In the genomic region with DNA sequence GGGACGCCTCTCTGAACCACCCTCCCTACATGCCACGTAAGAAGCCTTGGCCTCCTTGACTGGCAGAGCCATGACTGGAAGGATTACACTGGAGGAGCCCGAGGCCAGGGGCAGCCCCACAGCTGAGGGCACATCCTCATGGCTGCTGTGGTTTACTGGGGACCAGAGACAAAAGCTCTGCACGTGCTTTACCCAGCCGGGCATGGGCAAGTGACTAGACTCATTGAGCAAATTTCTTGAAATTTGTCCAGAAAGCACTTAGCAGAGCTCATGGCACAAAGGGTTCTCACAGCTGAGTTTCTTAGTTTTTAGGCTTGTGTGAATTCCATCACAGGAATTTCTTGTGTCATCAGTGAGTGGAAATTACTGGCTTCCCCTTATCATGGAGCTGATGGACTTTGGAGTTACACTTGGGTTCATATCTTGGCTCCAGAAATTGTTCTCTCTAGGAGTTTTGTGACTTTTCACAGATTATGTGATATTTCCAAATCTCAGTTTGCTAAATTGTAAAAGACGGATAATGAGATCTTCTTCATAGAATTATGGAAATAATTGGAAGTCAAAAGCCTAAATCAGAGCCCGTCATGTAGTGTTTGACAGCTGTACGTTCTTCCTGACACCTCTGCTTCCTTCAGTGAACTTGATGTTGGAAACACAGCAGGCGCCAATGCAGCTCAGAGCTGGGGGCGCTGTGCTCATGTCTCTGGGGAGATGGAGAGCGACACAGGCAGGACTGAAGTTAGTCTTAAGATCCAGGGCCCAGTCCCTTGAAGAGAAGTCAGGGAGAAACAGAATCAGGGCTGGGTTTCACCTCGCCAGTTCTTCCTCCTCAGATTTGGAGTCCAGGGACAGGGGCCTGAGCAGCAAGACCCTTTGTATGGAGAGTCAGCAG, we compare ENCODE assay signal across 17 cellular contexts. TPM values are rescaled to one million over a fixed set of nuclear protein-coding genes. Genes with fewer than 3 reads are reported as not detected.
"Had no signal": no experiment of that assay in that cellular context is flagged by ENCODE, and none has a peak within 500 bp of the region (broad histone marks: within the 10 kb centered on the region; RNA-seq: fewer than 3 reads in every experiment).

No MANE protein-coding gene starts in this region.

- H3K4me3 ChIP-seq: body of pancreas, heart right ventricle, lower lobe of right lung, psoas muscle, upper lobe of left lung had no signal

- H3K9me3 ChIP-seq: body of pancreas, heart right ventricle, lower lobe of right lung, psoas muscle, upper lobe of left lung had no signal

- H3K36me3 ChIP-seq: heart right ventricle, lower lobe of right lung, upper lobe of left lung had no signal

- H3K27ac ChIP-seq: body of pancreas, heart right ventricle, lower lobe of right lung, psoas muscle, upper lobe of left lung had no signal

- H3K4me1 ChIP-seq: heart right ventricle, lower lobe of right lung, psoas muscle, upper lobe of left lung had no signal

- ATAC-seq: activated CD4-positive, CD25-positive, alpha-beta regulatory T cell treated with anti-CD3 and anti-CD28 coated beads, Interleukin-2, amount 50 U/mL, for 24 hours; body of pancreas; esophagus mucosa; heart right ventricle; lower lobe of right lung; psoas muscle; sciatic nerve had no signal

- DNase-seq: activated T-cell treated with anti-CD3 and anti-CD28 coated beads, Interleukin-2, amount 50 U/mL, for 1 hour; amniotic stem cell; body of pancreas; foreskin fibroblast; heart right ventricle; kidney; lower lobe of right lung; naive B cell; psoas muscle; stimulated activated CD4-positive, alpha-beta T cell treated with anti-CD3 and anti-CD28 coated beads, Interleukin-12 subunit alpha, Interleukin-12 subunit beta, amount 100 ng/mL, for 4 hours; stimulated activated naive CD4-positive, alpha-beta T cell; SW 1271; upper lobe of left lung had no signal

- H3K27me3 ChIP-seq: body of pancreas, heart right ventricle, upper lobe of left lung had no signal

RNA-seq across cellular contexts. Expression of a gene that starts 47.7 kb away (rescaled TPM):
- total RNA-seq: dermis microvascular lymphatic vessel endothelial cell had no signal
